ENCODE assay signal across 13 cellular contexts in the genomic region with DNA sequence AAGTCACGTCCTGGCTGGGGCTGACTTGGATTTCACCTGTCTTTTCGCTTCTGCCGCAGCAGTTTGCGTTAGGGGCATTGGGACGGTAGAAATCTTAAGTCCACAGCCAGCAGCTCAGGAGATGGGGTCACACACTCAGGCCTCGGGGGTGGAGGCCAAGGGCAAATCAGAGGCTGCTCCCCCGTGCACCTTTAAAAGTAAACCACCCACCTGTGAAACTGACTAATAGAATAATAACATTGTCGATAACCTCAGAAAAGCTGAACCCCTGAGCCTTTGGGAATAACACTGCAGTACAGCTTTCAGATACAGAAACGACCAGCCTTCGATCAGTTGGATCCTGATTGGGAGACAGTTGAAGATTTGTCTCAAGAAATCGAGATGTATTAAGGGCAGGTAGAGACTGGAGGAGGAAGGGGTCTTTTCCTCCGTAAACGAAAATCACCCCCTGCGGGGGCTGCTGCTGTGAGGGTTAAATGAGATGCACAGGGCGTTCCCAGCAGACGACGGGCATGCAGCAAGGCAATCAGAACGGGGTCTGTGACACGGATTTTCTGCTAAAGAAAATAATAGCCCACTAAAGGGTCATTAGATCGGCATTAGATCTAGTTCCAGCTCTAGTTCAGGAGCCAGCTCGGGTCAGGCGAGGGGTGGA. TPM values are rescaled to one million over a fixed set of nuclear protein-coding genes. Genes with fewer than 3 reads are reported as not detected.
DNase-seq lines count a peak whose midpoint lies in the region; ATAC-seq and TF ChIP-seq lines count a peak whose summit lies in the region.
"Had no signal": no experiment of that assay in that cellular context is flagged by ENCODE, and none has a peak within 500 bp of the region (broad histone marks: within the 10 kb centered on the region; RNA-seq: fewer than 3 reads in every experiment).

No MANE protein-coding gene starts in this region.

- DNase-seq in RWPE2 (ENCODE audit: low spot score) (no peak), naive B cell (no peak), dedifferentiated amniotic fluid mesenchymal stem cell (ENCODE audit: extremely low spot score) (no peak)
- DNase-seq in activated CD8-positive, alpha-beta memory T cell treated with anti-CD3 and anti-CD28 coated beads, Interleukin-2, amount 10 ng/mL, durations not matched to agents 7 days and 5 days, result no peak
- DNase-seq: NCI-H345 had no signal

- CTCF ChIA-PET in activated CD8-positive, alpha-beta memory T cell treated with anti-CD3 and anti-CD28 coated beads, Interleukin-2, amount 10 ng/mL, durations not matched to agents 7 days and 5 days (lab: Charles Lee), result interaction anchor here (0.7 to 5.8 kb wide), 21 partner anchors 11 to 607 kb away, joined by 3 to 49 read pairs (median 4); no protein-coding TSS in a partner anchor

- H3K4me3 ChIP-seq in RWPE2 (ENCODE audit: severe bottlenecking), result no peak overlapping the region
- H3K4me3 ChIP-seq: heart right ventricle, K562, thyroid gland had no signal

- no peaks in the 10 kb centered on the region for H3K27me3 ChIP-seq in RWPE2 (ENCODE audit: insufficient read depth, poor library complexity, severe bottlenecking)
- H3K27me3 ChIP-seq: heart right ventricle, thyroid gland had no signal

- no peaks in the 10 kb centered on the region for H3K36me3 ChIP-seq in RWPE2 (ENCODE audit: low read depth)

- no peaks in the 10 kb centered on the region for H3K27me3 Mint-ChIP-seq in naive B cell
- no peaks in the 10 kb centered on the region for H3K27me3 Mint-ChIP-seq in activated CD8-positive, alpha-beta memory T cell treated with anti-CD3 and anti-CD28 coated beads, Interleukin-2, amount 10 ng/mL, durations not matched to agents 7 days and 5 days

- H3K36me3 Mint-ChIP-seq in naive B cell, result peaks cover 0 to 6% of the 10 kb centered on the region in 2 donors
- no peaks in the 10 kb centered on the region for H3K36me3 Mint-ChIP-seq in activated CD8-positive, alpha-beta memory T cell treated with anti-CD3 and anti-CD28 coated beads, Interleukin-2, amount 10 ng/mL, durations not matched to agents 7 days and 5 days

- H3K9me3 Mint-ChIP-seq in naive B cell, result no peaks in the 10 kb centered on the region
- H3K9me3 Mint-ChIP-seq in activated CD8-positive, alpha-beta memory T cell treated with anti-CD3 and anti-CD28 coated beads, Interleukin-2, amount 10 ng/mL, durations not matched to agents 7 days and 5 days (ENCODE audit: low read depth), result no peaks in the 10 kb centered on the region

- no peaks in the 10 kb centered on the region for H3K9me3 ChIP-seq in RWPE2 (ENCODE audit: severe bottlenecking)
- H3K9me3 ChIP-seq: heart right ventricle, thyroid gland had no signal

- TF ChIP-seq CTCF in C4-2B (conservative IDR thresholded peaks at IDR 0.05) (peak; percentile 68), RWPE2 (IDR thresholded peaks at IDR 0.05; ENCODE audit: poor library complexity, severe bottlenecking) (peak; percentile 66)

- peaks cover 11 to 20% (median 17%) of the 10 kb centered on the region in 3 donors for H3K4me1 Mint-ChIP-seq in naive B cell
- H3K4me1 Mint-ChIP-seq in activated CD8-positive, alpha-beta memory T cell treated with anti-CD3 and anti-CD28 coated beads, Interleukin-2, amount 10 ng/mL, durations not matched to agents 7 days and 5 days, result peaks cover 6% of the 10 kb centered on the region

- ATAC-seq in GM21526 (IDR thresholded peaks at IDR 0.05; ENCODE audit: low FRiP score, unreplicated experiment) (peak; percentile 4), RWPE2 (ENCODE audit: low read depth) (no peak), naive B cell (ENCODE audit: low read depth in 2 of 2) (no peak), HG02970 (IDR thresholded peaks at IDR 0.05; ENCODE audit: low FRiP score, unreplicated experiment) (no peak), GM21737 (IDR thresholded peaks at IDR 0.05; ENCODE audit: unreplicated experiment) (no peak)
- ATAC-seq in activated CD8-positive, alpha-beta memory T cell treated with anti-CD3 and anti-CD28 coated beads, Interleukin-2, amount 10 ng/mL, durations not matched to agents 7 days and 5 days, result no peak

- H3K4me3 Mint-ChIP-seq in naive B cell, result peak overlapping the region in 2 of 8 donors; percentile 31 to 59
- no peak overlapping the region for H3K4me3 Mint-ChIP-seq in activated CD8-positive, alpha-beta memory T cell treated with anti-CD3 and anti-CD28 coated beads, Interleukin-2, amount 10 ng/mL, durations not matched to agents 7 days and 5 days

- H3K27ac ChIP-seq in C4-2B (no peak overlapping the region), RWPE2 (ENCODE audit: poor library complexity, severe bottlenecking) (no peak overlapping the region)
- H3K27ac ChIP-seq: epithelial cell of prostate, heart right ventricle, thyroid gland had no signal

- H3K27ac Mint-ChIP-seq in naive B cell, result peak overlapping the region in 5 of 6 donors; percentile 24 to 94 (median 69)
- H3K27ac Mint-ChIP-seq in activated CD8-positive, alpha-beta memory T cell treated with anti-CD3 and anti-CD28 coated beads, Interleukin-2, amount 10 ng/mL, durations not matched to agents 7 days and 5 days, result no peak overlapping the region

- no peaks in the 10 kb centered on the region for H3K4me1 ChIP-seq in RWPE2 (ENCODE audit: insufficient read depth, poor library complexity, severe bottlenecking)
- H3K4me1 ChIP-seq: thyroid gland had no signal

RNA-seq across cellular contexts. Expression of gene NFATC1, which starts 16.4 kb away (rescaled TPM):
- 10 to 100 TPM; 35.7 to 77.8 (median 51.1) TPM for polyA plus RNA-seq in naive B cell (ENCODE audit: low read depth in 6 of 6)
- 10 to 100 TPM; 25.7 to 27.8 TPM for total RNA-seq in activated CD8-positive, alpha-beta memory T cell treated with anti-CD3 and anti-CD28 coated beads, Interleukin-2, amount 10 ng/mL, durations not matched to agents 7 days and 5 days
